ENCODE assay signal across 8 cellular contexts in genomic region chrX:1535241-1536041, GRCh38. TPM values are rescaled to one million over a fixed set of nuclear protein-coding genes. Genes with fewer than 3 reads are reported as not detected.
DNase-seq lines count a peak whose midpoint lies in the region; ATAC-seq and TF ChIP-seq lines count a peak whose summit lies in the region.

No MANE protein-coding gene starts in this region.

- H3K27ac ChIP-seq in psoas muscle (no peak overlapping the region), endodermal cell (ENCODE audit: low read depth, low read length) (no peak overlapping the region)

- H3K27me3 ChIP-seq in psoas muscle (ENCODE audit: insufficient read depth in 3 of 3, low read length in 2 of 3) (no peaks in the 10 kb centered on the region), endodermal cell (ENCODE audit: control insufficient read depth, insufficient read depth, low read length, poor library complexity, severe bottlenecking) (no peaks in the 10 kb centered on the region)

- no peak for ATAC-seq in psoas muscle
- no peak for ATAC-seq in GM19467 (IDR thresholded peaks at IDR 0.05; ENCODE audit: unreplicated experiment)

- 66 to 80% (median 73%) methylated on average over 33 of the region's 33 CpGs for WGBS in psoas muscle, 3 donors
- WGBS in endodermal cell (ENCODE audit: insufficient coverage in 1 of 2, insufficient read length in 1 of 2), 2 experiments, result 93 to 94% methylated on average over 21 to 33 of the region's 33 CpGs

- no peaks in the 10 kb centered on the region for H3K9me3 ChIP-seq in psoas muscle
- no peaks in the 10 kb centered on the region for H3K9me3 ChIP-seq in endodermal cell (ENCODE audit: control insufficient read depth, low read length)

- H3K27me3 Mint-ChIP-seq in endodermal cell (ENCODE audit: insufficient read depth), result no peaks in the 10 kb centered on the region

- H3K36me3 Mint-ChIP-seq in endodermal cell (ENCODE audit: low read depth), result no peaks in the 10 kb centered on the region

- no peaks in the 10 kb centered on the region for H3K4me1 Mint-ChIP-seq in endodermal cell

- no peak overlapping the region for H3K9ac ChIP-seq in endodermal cell (ENCODE audit: extremely low read depth, low read length, poor library complexity, severe bottlenecking)

- H3K9me3 Mint-ChIP-seq in endodermal cell, result no peaks in the 10 kb centered on the region

- H3K4me1 ChIP-seq in psoas muscle (no peaks in the 10 kb centered on the region), endodermal cell (ENCODE audit: control insufficient read depth, insufficient read depth, low read length) (no peaks in the 10 kb centered on the region)

- peak overlapping the region; percentile 51 for H3K4me3 ChIP-seq in psoas muscle
- H3K4me3 ChIP-seq in endodermal cell (ENCODE audit: low read length), result no peak overlapping the region

- intact Hi-C loops in psoas muscle (cut with DNase I), result no loop called here

- H3K27ac Mint-ChIP-seq in endodermal cell, result no peak overlapping the region

- no peak overlapping the region for H3K4me3 Mint-ChIP-seq in endodermal cell

- no peak for TF ChIP-seq CTCF in psoas muscle (IDR thresholded peaks at IDR 0.05)
- TF ChIP-seq CTCF in endodermal cell (conservative IDR thresholded peaks at IDR 0.05), result no peak

- H3K36me3 ChIP-seq in psoas muscle (ENCODE audit: insufficient read depth in 1 of 2, low read depth in 1 of 2) (no peaks in the 10 kb centered on the region), endodermal cell (ENCODE audit: control insufficient read depth, insufficient read depth, low read length) (no peaks in the 10 kb centered on the region)

- peak; percentile 21 for DNase-seq in NCI-H1436 (lab: John Stamatoyannopoulos, UW)
- no peak for DNase-seq in NCI-H1436 treated with DMSO at 0.1 percent for 48 hours (lab: John Stamatoyannopoulos, UW)
- peak; percentile 41 for DNase-seq in NCI-H526 treated with DMSO at 0.1 percent for 48 hours (lab: John Stamatoyannopoulos, UW)
- DNase-seq in activated gamma-delta T cell treated with Interleukin-2 at 50 U/mL for 16 hours, result peak; percentile 34
- no peak for DNase-seq in psoas muscle
- no peak for DNase-seq in endodermal cell
- no peak for DNase-seq in NCI-H2171 (lab: John Stamatoyannopoulos, UW)

RNA-seq across cellular contexts. Expression of gene P2RY8, which starts 1.5 kb away (rescaled TPM):
- total RNA-seq in psoas muscle (1 to 10 TPM; 1.3 to 4.1 (median 1.5) TPM), endodermal cell (not detected)
- polyA plus RNA-seq in psoas muscle, result 1 to 10 TPM in 2 of 3 donors, under 1 TPM in 1; 0.79 to 2.0 (median 1.3) TPM
- 0.07 TPM for polyA plus RNA-seq in endodermal cell (2013, experiment 1 of 2)
- polyA plus RNA-seq in endodermal cell (2013, experiment 2 of 2), result 0.04 TPM

RNA-seq across cellular contexts. Expression of gene AKAP17A, which starts 56.0 kb away (rescaled TPM):
- total RNA-seq in psoas muscle (10 to 100 TPM in 3 of 4 donors, 1 to 10 TPM in 1; 9.9 to 20.4 (median 13.1) TPM), endodermal cell (10 to 100 TPM; 42.2 to 50.9 TPM)
- polyA plus RNA-seq in psoas muscle, result 10 to 100 TPM; 13.2 to 25.1 (median 24.0) TPM
- 50.4 TPM for polyA plus RNA-seq in endodermal cell (2013, experiment 1 of 2)
- 42.1 TPM for polyA plus RNA-seq in endodermal cell (2013, experiment 2 of 2)

Comparison
In these comparisons a context has a peak if more than half of its experiments do, and no peak if none do; other contexts are left out.
1. DNase-seq: peak in NCI-H1436 (single experiment), NCI-H526 treated with DMSO at 0.1 percent for 48 hours (single experiment) and activated gamma-delta T cell treated with Interleukin-2 at 50 U/mL for 16 hours (single experiment); none in NCI-H1436 treated with DMSO at 0.1 percent for 48 hours (single experiment), psoas muscle (0 of 2), endodermal cell (single experiment) and NCI-H2171 (single experiment).